28 cellular contexts compared by ENCODE assay signal in the genomic region with DNA sequence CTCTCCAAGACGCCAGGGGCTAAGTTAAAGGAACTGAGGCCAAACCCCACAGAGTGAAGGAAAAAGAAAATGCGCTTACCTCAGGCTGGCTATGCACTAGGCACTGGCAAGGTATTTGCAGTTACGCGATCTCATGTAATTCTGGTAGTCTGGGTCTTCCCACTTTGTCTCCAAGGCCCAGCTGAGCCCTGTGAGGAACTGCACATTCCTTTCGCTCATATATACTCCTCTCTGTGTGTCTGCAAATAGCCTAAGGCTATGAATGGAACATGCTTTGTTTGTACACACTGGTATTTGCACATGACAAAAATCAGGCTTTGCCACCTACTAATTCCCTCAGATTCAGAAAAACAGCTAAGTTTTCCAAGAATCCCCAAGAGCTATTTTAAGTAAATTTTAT.
DNase-seq lines count a peak whose midpoint lies in the region; ATAC-seq and TF ChIP-seq lines count a peak whose summit lies in the region.
"Had no signal": no experiment of that assay in that cellular context is flagged by ENCODE, and none has a peak within 500 bp of the region (broad histone marks: within the 10 kb centered on the region; RNA-seq: fewer than 3 reads in every experiment).

No MANE protein-coding gene starts in this region.

- peaks cover 4% of the 10 kb centered on the region for H3K27me3 Mint-ChIP-seq in glutamatergic neuron (ENCODE audit: unreplicated experiment)
- no peaks in the 10 kb centered on the region for H3K27me3 Mint-ChIP-seq in type B pancreatic cell
- H3K27me3 Mint-ChIP-seq in activated naive CD4-positive, alpha-beta T cell treated with anti-CD3 and anti-CD28 coated beads for 36 hours (ENCODE audit: low read depth), result no peaks in the 10 kb centered on the region
- H3K27me3 Mint-ChIP-seq: CD4-positive, alpha-beta memory T cell had no signal

- intact Hi-C loops in Right ventricle myocardium superior (cut with DNase I) (no loop called here), Right ventricle myocardium inferior (cut with DNase I) (no loop called here), dorsolateral prefrontal cortex (cut with DNase I) (no loop called here)
- intact Hi-C loops in activated naive CD4-positive, alpha-beta T cell treated with anti-CD3 and anti-CD28 coated beads for 36 hours (cut with micrococcal nuclease), result no loop called here

- peak overlapping the region; percentile 31 for H3K4me3 Mint-ChIP-seq in glutamatergic neuron (ENCODE audit: unreplicated experiment)
- H3K4me3 Mint-ChIP-seq in type B pancreatic cell, result no peak overlapping the region
- no peak overlapping the region for H3K4me3 Mint-ChIP-seq in activated naive CD4-positive, alpha-beta T cell treated with anti-CD3 and anti-CD28 coated beads for 36 hours
- H3K4me3 Mint-ChIP-seq: activated naive CD8-positive, alpha-beta T cell treated with anti-CD3 and anti-CD28 coated beads, Interleukin-2, amount 10 ng/mL, durations not matched to agents 7 days and 5 days; CD4-positive, alpha-beta memory T cell; naive B cell; T-helper 1 cell treated with Interleukin-12 subunit alpha and Interleukin-12 subunit beta and Interleukin-4 antibody, amounts not matched to agents 30 μg/mL and 1 μg/mL, for 36 hours had no signal

- H3K4me3 ChIP-seq in dorsolateral prefrontal cortex, result no peak overlapping the region
- H3K4me3 ChIP-seq: ascending aorta, gastroesophageal sphincter, smooth muscle cell, stomach, tibial artery had no signal

- DNase-seq in Right ventricle myocardium superior (no peak), Right ventricle myocardium inferior (ENCODE audit: missing footprints) (no peak), NCI-H345 treated with DMSO at 0.1 percent for 48 hours (lab: John Stamatoyannopoulos, UW; ENCODE audit: unreplicated experiment) (peak; percentile 48), glutamatergic neuron (no peak), type B pancreatic cell (ENCODE audit: extremely low spot score, unreplicated experiment) (no peak), dorsolateral prefrontal cortex (no peak)
- DNase-seq in activated naive CD4-positive, alpha-beta T cell treated with anti-CD3 and anti-CD28 coated beads for 36 hours, result no peak
- DNase-seq: activated CD4-positive, alpha-beta T cell treated with anti-CD3 and anti-CD28 coated beads, Interleukin-2, amount 50 U/mL, for 48 hours; activated effector memory CD4-positive, alpha-beta T cell treated with anti-CD3 and anti-CD28 coated beads, Interleukin-2, amount 50 U/mL, for 16 hours; activated naive CD8-positive, alpha-beta T cell treated with anti-CD3 and anti-CD28 coated beads, Interleukin-2, amount 10 ng/mL, durations not matched to agents 7 days and 5 days; caudate nucleus; CD4-positive, alpha-beta memory T cell; cortex of kidney; GOT3; IMR-90; naive B cell; SK-N-SH; stimulated activated CD4-positive, alpha-beta T cell treated with anti-CD3 and anti-CD28 coated beads, Interleukin-1b, Interleukin-23, amount 100 ng/mL, for 48 hours; stimulated activated CD8-positive, alpha-beta memory T cell treated with anti-CD3 and anti-CD28 coated beads, Interleukin-4, amount 100 ng/mL, for 48 hours; stomach; tibial artery had no signal

- H3K4me1 Mint-ChIP-seq in glutamatergic neuron (ENCODE audit: low read depth, unreplicated experiment) (peaks cover 68% of the 10 kb centered on the region), type B pancreatic cell (ENCODE audit: unreplicated experiment) (peaks cover 48% of the 10 kb centered on the region)
- H3K4me1 Mint-ChIP-seq in activated naive CD4-positive, alpha-beta T cell treated with anti-CD3 and anti-CD28 coated beads for 36 hours (ENCODE audit: low read depth), result peaks cover 8% of the 10 kb centered on the region
- H3K4me1 Mint-ChIP-seq: activated naive CD8-positive, alpha-beta T cell treated with anti-CD3 and anti-CD28 coated beads, Interleukin-2, amount 10 ng/mL, durations not matched to agents 7 days and 5 days; CD4-positive, alpha-beta memory T cell; naive B cell had no signal

- H3K27me3 ChIP-seq in dorsolateral prefrontal cortex, result no peaks in the 10 kb centered on the region
- H3K27me3 ChIP-seq: ascending aorta, gastroesophageal sphincter, stomach, tibial artery had no signal

- CTCF ChIA-PET in activated naive CD4-positive, alpha-beta T cell treated with anti-CD3 and anti-CD28 coated beads for 36 hours (lab: Charles Lee), result interaction anchor here (0.8 kb wide), 1 partner anchor 354 kb away, joined by 4 read pairs; no protein-coding TSS in a partner anchor

- H3K9me3 Mint-ChIP-seq in glutamatergic neuron (ENCODE audit: unreplicated experiment) (peaks cover 6% of the 10 kb centered on the region), type B pancreatic cell (peaks cover 4% of the 10 kb centered on the region)
- no peaks in the 10 kb centered on the region for H3K9me3 Mint-ChIP-seq in activated naive CD4-positive, alpha-beta T cell treated with anti-CD3 and anti-CD28 coated beads for 36 hours
- H3K9me3 Mint-ChIP-seq: activated naive CD8-positive, alpha-beta T cell treated with anti-CD3 and anti-CD28 coated beads, Interleukin-2, amount 10 ng/mL, durations not matched to agents 7 days and 5 days; CD4-positive, alpha-beta memory T cell; naive B cell; T-helper 1 cell treated with Interleukin-12 subunit alpha and Interleukin-12 subunit beta and Interleukin-4 antibody, amounts not matched to agents 30 μg/mL and 1 μg/mL, for 36 hours had no signal

- H3K27ac Mint-ChIP-seq in glutamatergic neuron (ENCODE audit: unreplicated experiment) (peak overlapping the region; percentile 19), type B pancreatic cell (peak overlapping the region; percentile 55)
- H3K27ac Mint-ChIP-seq in activated naive CD4-positive, alpha-beta T cell treated with anti-CD3 and anti-CD28 coated beads for 36 hours, result no peak overlapping the region
- H3K27ac Mint-ChIP-seq: activated naive CD8-positive, alpha-beta T cell treated with anti-CD3 and anti-CD28 coated beads, Interleukin-2, amount 10 ng/mL, durations not matched to agents 7 days and 5 days; CD4-positive, alpha-beta memory T cell; T-helper 1 cell treated with Interleukin-12 subunit alpha and Interleukin-12 subunit beta and Interleukin-4 antibody, amounts not matched to agents 30 μg/mL and 1 μg/mL, for 36 hours had no signal

- H3K36me3 Mint-ChIP-seq in glutamatergic neuron (ENCODE audit: unreplicated experiment), result peaks cover 4% of the 10 kb centered on the region
- H3K36me3 Mint-ChIP-seq in type B pancreatic cell, result peaks cover 17% of the 10 kb centered on the region
- H3K36me3 Mint-ChIP-seq in activated naive CD4-positive, alpha-beta T cell treated with anti-CD3 and anti-CD28 coated beads for 36 hours (ENCODE audit: low read depth), result no peaks in the 10 kb centered on the region
- H3K36me3 Mint-ChIP-seq: activated naive CD8-positive, alpha-beta T cell treated with anti-CD3 and anti-CD28 coated beads, Interleukin-2, amount 10 ng/mL, durations not matched to agents 7 days and 5 days; CD4-positive, alpha-beta memory T cell; naive B cell had no signal

- TF ChIP-seq CTCF in glutamatergic neuron (IDR thresholded peaks at IDR 0.05; ENCODE audit: partially characterized antibody, unreplicated experiment) (no peak), type B pancreatic cell (conservative IDR thresholded peaks at IDR 0.05) (no peak), dorsolateral prefrontal cortex (IDR thresholded peaks at IDR 0.05 in 54 of 56, conservative IDR thresholded peaks at IDR 0.05 in 2 of 56; ENCODE audit: low read depth in 1 of 56, partially characterized antibody in 56 of 56) (no peak)

- ATAC-seq in Right ventricle myocardium superior (ENCODE audit: poor library complexity) (peak; percentile 34), Right ventricle myocardium inferior (no peak), GM18868 (IDR thresholded peaks at IDR 0.05; ENCODE audit: unreplicated experiment) (no peak)
- ATAC-seq: activated CD4-positive, CD25-positive, alpha-beta regulatory T cell treated with anti-CD3 and anti-CD28 coated beads, Interleukin-2, amount 50 U/mL, for 24 hours; gastroesophageal sphincter; left lobe of liver had no signal

- H3K27ac ChIP-seq in dorsolateral prefrontal cortex, result no peak overlapping the region
- H3K27ac ChIP-seq: ascending aorta, gastroesophageal sphincter, stomach, tibial artery had no signal
